ENCODE assay signal across 34 cellular contexts in genomic region chrX:149910178-149910695, GRCh38. TPM values are rescaled to one million over a fixed set of nuclear protein-coding genes. Genes with fewer than 3 reads are reported as not detected.
DNase-seq lines count a peak whose midpoint lies in the region; ATAC-seq and TF ChIP-seq lines count a peak whose summit lies in the region.
"Had no signal": no experiment of that assay in that cellular context is flagged by ENCODE, and none has a peak within 500 bp of the region (broad histone marks: within the 10 kb centered on the region; RNA-seq: fewer than 3 reads in every experiment).

No MANE protein-coding gene starts in this region.

- no peaks in the 10 kb centered on the region for H3K9me3 ChIP-seq in A673 (ENCODE audit: low read depth, low read length, poor library complexity, severe bottlenecking)
- H3K9me3 ChIP-seq in body of pancreas = no peaks in the 10 kb centered on the region
- no peaks in the 10 kb centered on the region for H3K9me3 ChIP-seq in CD8-positive, alpha-beta T cell (ENCODE audit: low read length)
- H3K9me3 ChIP-seq: Peyer's patch, vagina had no signal

- POLR2A ChIA-PET in A673 (lab: Charles Lee; ENCODE audit: low non-redundant PET) = no interaction called here
- POLR2A ChIA-PET in CD8-positive, alpha-beta T cell (lab: Charles Lee) = interaction anchor here (1.0 kb wide), 1 partner anchor 22 kb away, joined by 3 read pairs; no protein-coding TSS in a partner anchor

- WGBS in body of pancreas, 2 donors = 99 to 100% methylated on average over 9 of the region's 9 CpGs

- peak; percentile 18 for ATAC-seq in body of pancreas
- ATAC-seq in CD8-positive, alpha-beta T cell = no peak

- no peak overlapping the region for H3K27ac Mint-ChIP-seq in CD8-positive, alpha-beta T cell
- H3K27ac Mint-ChIP-seq: activated T-helper 1 cell treated with anti-CD3 and anti-CD28 coated beads, Interleukin-12 subunit alpha, Interleukin-12 subunit beta, Interleukin-2, Interleukin-4 antibody, amounts not matched to agents 30 ng/mL and 10 ng/mL and 1 ng/mL, durations not matched to agents 14 hours and 24 hours and 36 hours; CD4-positive, alpha-beta T cell; HFFc6; stimulated activated naive CD8-positive, alpha-beta T cell treated with anti-CD3 and anti-CD28 coated beads, Interleukin-15, amount 100 ng/mL, for 72 hours had no signal

- H3K4me3 Mint-ChIP-seq in CD8-positive, alpha-beta T cell = no peak overlapping the region
- H3K4me3 Mint-ChIP-seq: activated T-helper 1 cell treated with anti-CD3 and anti-CD28 coated beads, Interleukin-12 subunit alpha, Interleukin-12 subunit beta, Interleukin-2, Interleukin-4 antibody, amounts not matched to agents 30 ng/mL and 10 ng/mL and 1 ng/mL, durations not matched to agents 14 hours and 24 hours and 36 hours; CD4-positive, alpha-beta T cell; HFFc6; stimulated activated naive CD8-positive, alpha-beta T cell treated with anti-CD3 and anti-CD28 coated beads, Interleukin-15, amount 100 ng/mL, for 72 hours had no signal

- no peak overlapping the region for H3K4me3 ChIP-seq in A673 (ENCODE audit: low read depth, low read length, poor library complexity, severe bottlenecking)
- H3K4me3 ChIP-seq in body of pancreas = no peak overlapping the region
- H3K4me3 ChIP-seq in CD8-positive, alpha-beta T cell (ENCODE audit: low read depth, low read length) = no peak overlapping the region
- H3K4me3 ChIP-seq: GM23248, Peyer's patch, vagina had no signal

- H3K4me1 ChIP-seq in A673 (ENCODE audit: insufficient read depth, low read length, poor library complexity, severe bottlenecking) (no peaks in the 10 kb centered on the region), body of pancreas (no peaks in the 10 kb centered on the region)
- no peaks in the 10 kb centered on the region for H3K4me1 ChIP-seq in CD8-positive, alpha-beta T cell (ENCODE audit: insufficient read depth, low read length)
- H3K4me1 ChIP-seq: Peyer's patch, vagina had no signal

- no peaks in the 10 kb centered on the region for H3K36me3 ChIP-seq in A673 (ENCODE audit: insufficient read depth, low read length, poor library complexity, severe bottlenecking)
- H3K36me3 ChIP-seq in body of pancreas (replicated peaks in 1 of 2; ENCODE audit: insufficient read depth in 1 of 2, low read depth in 2 of 2) = no peaks in the 10 kb centered on the region
- no peaks in the 10 kb centered on the region for H3K36me3 ChIP-seq in CD8-positive, alpha-beta T cell (ENCODE audit: insufficient read depth, low read length)
- H3K36me3 ChIP-seq: Peyer's patch, vagina had no signal

- no peaks in the 10 kb centered on the region for H3K4me1 Mint-ChIP-seq in CD8-positive, alpha-beta T cell (ENCODE audit: low read depth)
- H3K4me1 Mint-ChIP-seq: naive thymus-derived CD8-positive, alpha-beta T cell had no signal

- CTCF ChIA-PET in A673 (lab: Charles Lee) = no interaction called here
- CTCF ChIA-PET in CD8-positive, alpha-beta T cell (lab: Charles Lee) = no interaction called here

- peaks cover 2% of the 10 kb centered on the region for H3K9me3 Mint-ChIP-seq in CD8-positive, alpha-beta T cell
- H3K9me3 Mint-ChIP-seq: HFFc6 had no signal

- H3K36me3 Mint-ChIP-seq in CD8-positive, alpha-beta T cell = no peaks in the 10 kb centered on the region

- no peaks in the 10 kb centered on the region for H3K27me3 ChIP-seq in A673 (replicated peaks; ENCODE audit: insufficient read depth, low read depth, low read length, poor library complexity)
- H3K27me3 ChIP-seq in body of pancreas = no peaks in the 10 kb centered on the region
- H3K27me3 ChIP-seq in CD8-positive, alpha-beta T cell (ENCODE audit: insufficient read depth, low read length) = no peaks in the 10 kb centered on the region
- H3K27me3 ChIP-seq: Peyer's patch, vagina had no signal

- H3K27me3 Mint-ChIP-seq in CD8-positive, alpha-beta T cell (ENCODE audit: low read depth) = no peaks in the 10 kb centered on the region
- H3K27me3 Mint-ChIP-seq: CD4-positive, alpha-beta T cell; naive thymus-derived CD8-positive, alpha-beta T cell; stimulated activated naive CD8-positive, alpha-beta T cell treated with anti-CD3 and anti-CD28 coated beads, Interleukin-15, amount 100 ng/mL, for 72 hours had no signal

- TF ChIP-seq POLR2A in body of pancreas (IDR thresholded peaks at IDR 0.05) = no peak

- TF ChIP-seq CTCF in A673 (conservative IDR thresholded peaks at IDR 0.05; ENCODE audit: low read depth, low read length) (no peak), body of pancreas (IDR thresholded peaks at IDR 0.05) (no peak)
- no peak for TF ChIP-seq CTCF in CD8-positive, alpha-beta T cell (IDR thresholded peaks at IDR 0.05)

- H3K27ac ChIP-seq in A673 (ENCODE audit: low read depth, low read length, poor library complexity, severe bottlenecking) (no peak overlapping the region), body of pancreas (no peak overlapping the region)
- H3K27ac ChIP-seq in CD8-positive, alpha-beta T cell (ENCODE audit: low read depth, low read length) = no peak overlapping the region
- H3K27ac ChIP-seq: GM23248, Peyer's patch, vagina had no signal

- DNase-seq in NCI-H1417 (lab: John Stamatoyannopoulos, UW) = peak; percentile 4 to 44 (median 38)
- DNase-seq in NCI-H1417 treated with DMSO at 0.1 percent for 48 hours (lab: John Stamatoyannopoulos, UW) = no peak
- peak; percentile 7 for DNase-seq in A673 (ENCODE audit: low spot score)
- peak; percentile 1 for DNase-seq in M059J (ENCODE audit: low read depth)
- no peak for DNase-seq in body of pancreas
- DNase-seq in activated gamma-delta T cell (lab: John Stamatoyannopoulos, UW) = no peak
- no peak for DNase-seq in CD8-positive, alpha-beta T cell
- no peak for DNase-seq in D341Med (ENCODE audit: low spot score)
- DNase-seq: activated CD4-positive, alpha-beta T cell treated with anti-CD3 and anti-CD28 coated beads, Interleukin-2, amount 50 U/mL, for 4 hours; activated naive CD4-positive, alpha-beta T cell treated with anti-CD3 and anti-CD28 coated beads, Interleukin-2, amount 50 U/mL, for 16 hours; AML-193; amygdala; CD4-positive, alpha-beta T cell; DMS 273 treated with DMSO at 0.1 percent for 48 hours; effector memory CD4-positive, alpha-beta T cell; GM23248; head of caudate nucleus; HFFc6; kidney; midbrain; MM.1S; NCI-H2081; NCI-H446; Peyer's patch; SHP77 treated with DMSO at 0.1 percent for 48 hours; small intestine; stimulated activated CD8-positive, alpha-beta memory T cell treated with anti-CD3 and anti-CD28 coated beads, Interleukin-4, amount 100 ng/mL, for 48 hours; stimulated activated naive CD8-positive, alpha-beta T cell treated with anti-CD3 and anti-CD28 coated beads, Interleukin-15, amount 100 ng/mL, for 72 hours had no signal

- intact Hi-C loops in A673 (cut with micrococcal nuclease; ENCODE audit: unreplicated experiment) (no loop called here), body of pancreas (cut with DNase I) (no loop called here)
- intact Hi-C loops in CD8-positive, alpha-beta T cell (cut with DNase I, micrococcal nuclease) = no loop called here

- no TSS peak for BruUV-seq in A673 (replicated peaks; lab: Mats Ljungman, UMichigan)

RNA-seq across cellular contexts. Expression of gene HSFX4, which starts 19.1 kb away (rescaled TPM):
- total RNA-seq in A673 (2021) = not detected in 2 replicates
- total RNA-seq in M059J (2014; rRNA removed; shearing (Covaris generic)) = not detected in 2 replicates
- total RNA-seq in body of pancreas = not detected
- not detected for total RNA-seq in CD8-positive, alpha-beta T cell
- total RNA-seq: activated T-helper 1 cell treated with anti-CD3 and anti-CD28 coated beads, Interleukin-12 subunit alpha, Interleukin-12 subunit beta, Interleukin-2, Interleukin-4 antibody, amounts not matched to agents 30 ng/mL and 10 ng/mL and 1 ng/mL, durations not matched to agents 14 hours and 24 hours and 36 hours; CD4-positive, alpha-beta T cell; fibroblast of villous mesenchyme; GM23248; HFFc6; kidney; lower leg skin; naive thymus-derived CD8-positive, alpha-beta T cell; osteocyte; Peyer's patch; vagina had no signal

RNA-seq across cellular contexts. Expression of gene EOLA2, which starts 28.1 kb away (rescaled TPM):
- total RNA-seq in A673 (2021) (27.8 and 33.8 TPM in 2 replicates), body of pancreas (10 to 100 TPM; 13.2 to 15.0 TPM)
- 20.9 and 42.1 TPM in 2 replicates for total RNA-seq in M059J (2014; rRNA removed; shearing (Covaris generic))
- 10 to 100 TPM; 43.7 to 44.4 TPM for total RNA-seq in CD8-positive, alpha-beta T cell

RNA-seq across cellular contexts. Expression of gene MAGEA8, which starts 29.3 kb away (rescaled TPM):
- total RNA-seq in A673 (2021) (not detected in 2 replicates), body of pancreas (not detected)
- not detected in 2 replicates for total RNA-seq in M059J (2014; rRNA removed; shearing (Covaris generic))
- total RNA-seq in CD8-positive, alpha-beta T cell = not detected
- total RNA-seq: activated T-helper 1 cell treated with anti-CD3 and anti-CD28 coated beads, Interleukin-12 subunit alpha, Interleukin-12 subunit beta, Interleukin-2, Interleukin-4 antibody, amounts not matched to agents 30 ng/mL and 10 ng/mL and 1 ng/mL, durations not matched to agents 14 hours and 24 hours and 36 hours; CD4-positive, alpha-beta T cell; fibroblast of villous mesenchyme; GM23248; HFFc6; kidney; lower leg skin; naive thymus-derived CD8-positive, alpha-beta T cell; osteocyte; Peyer's patch; vagina had no signal

Comparison
In these comparisons a context has a peak if more than half of its experiments do, and no peak if none do; other contexts are left out.
1. DNase-seq: peak in NCI-H1417 (3 of 3), A673 (single experiment) and M059J (single experiment); none in NCI-H1417 treated with DMSO at 0.1 percent for 48 hours (single experiment), body of pancreas (0 of 4), activated gamma-delta T cell (single experiment), CD8-positive, alpha-beta T cell (0 of 7) and D341Med (single experiment).